16 cellular contexts compared by ENCODE assay signal in genomic region chr6:170276369-170277057, GRCh38. TPM values are rescaled to one million over a fixed set of nuclear protein-coding genes. Genes with fewer than 3 reads are reported as not detected.
A peak's percentile ranks its signal among the peaks of the same experiment; 100 is the strongest.
DNase-seq lines count a peak whose midpoint lies in the region; ATAC-seq, FAIRE-seq and TF ChIP-seq lines count a peak whose summit lies in the region.
"Had no signal": no experiment of that assay in that cellular context is flagged by ENCODE, and none has a peak within 500 bp of the region (broad histone marks: within the 10 kb centered on the region; RNA-seq: fewer than 3 reads in every experiment).

No MANE protein-coding gene starts in this region.

- peaks cover 69% of the 10 kb centered on the region for H3K4me1 ChIP-seq in BLaER1
- H3K4me1 ChIP-seq in esophagus (ENCODE audit: control insufficient read depth in 2 of 2, insufficient read depth in 2 of 2, low read length in 1 of 2), result peaks cover 0 to 9% of the 10 kb centered on the region in 2 donors
- H3K4me1 ChIP-seq in HepG2 (ENCODE audit: insufficient read depth, low read length), result peaks cover 8% of the 10 kb centered on the region; the same call in 1 of the 2 replicates
- H3K4me1 ChIP-seq in skeletal muscle tissue (ENCODE audit: control insufficient read depth in 3 of 3, insufficient read depth in 3 of 3, low read length in 3 of 3), result peaks cover 23 to 43% (median 32%) of the 10 kb centered on the region in 3 donors

- H4K20me1 ChIP-seq in BLaER1 (peaks cover 26% of the 10 kb centered on the region; the same call in 1 of the 2 replicates), HepG2 (ENCODE audit: insufficient read depth, low read length) (no peaks in the 10 kb centered on the region)

- TF ChIP-seq CTCF in HepG2 (CRISPR knock-in tag; IDR thresholded peaks at IDR 0.05), result no peak
- no peak for TF ChIP-seq CTCF in foreskin fibroblast (IDR thresholded peaks at IDR 0.05; ENCODE audit: low read depth, low read length)

- CTCF ChIA-PET in HepG2 (lab: Yijun Ruan, JAX; ENCODE audit: low intra/inter-chr PET ratio, low total read pairs), result no interaction called here

- DNase-seq in HepG2 (ENCODE audit: low spot score) (no peak), OCI-M2 (lab: John Stamatoyannopoulos, UW; ENCODE audit: unreplicated experiment) (no peak), SHP77 (lab: John Stamatoyannopoulos, UW) (no peak), foreskin fibroblast (no peak)
- DNase-seq: ACHN; activated CD4-positive, alpha-beta T cell treated with anti-CD3 and anti-CD28 coated beads for 36 hours; HFFc6; mammary epithelial cell; NCI-H1694 treated with DMSO at 0.1 percent for 48 hours; NCI-H524 had no signal

- H3K4me2 ChIP-seq in BLaER1 (peak overlapping the region; percentile 66), HepG2 (ENCODE audit: low read depth, low read length) (no peak overlapping the region)

- in situ Hi-C loops in HepG2 (cut with HindIII; ENCODE audit: extremely low pct_ligation_motif_present, low pct_unique_long_range_greater_than_20kb), result no loop called here

- no TSS peak for BruUV-seq in HepG2 (replicated peaks; lab: Mats Ljungman, UMichigan)

- 66 to 76% methylated on average over 29 of the region's 29 CpGs for WGBS in esophagus, 2 donors
- 28% methylated on average over 23 of the region's 29 CpGs for WGBS in HepG2 (ENCODE audit: low lambda C conversion rate)

- POLR2A ChIA-PET in HepG2 (lab: Yijun Ruan, JAX), result no interaction called here

- no peaks in the 10 kb centered on the region for H3K79me2 ChIP-seq in HepG2 (ENCODE audit: insufficient read depth, low read length)

- H3K27me3 ChIP-seq in BLaER1, result peaks cover 24% of the 10 kb centered on the region
- no peaks in the 10 kb centered on the region for H3K27me3 ChIP-seq in esophagus (ENCODE audit: control insufficient read depth in 1 of 2, insufficient read depth in 2 of 2, low read length in 2 of 2)
- peaks cover 29 to 89% of the 10 kb centered on the region in 2 experiments for H3K27me3 ChIP-seq in HepG2 (ENCODE audit: control insufficient read depth in 1 of 2, insufficient read depth in 2 of 2, low read length in 2 of 2)
- peaks cover 0 to 7% (median 0%) of the 10 kb centered on the region in 3 donors for H3K27me3 ChIP-seq in skeletal muscle tissue (ENCODE audit: control insufficient read depth in 3 of 3, insufficient read depth in 3 of 3, low read length in 3 of 3)

- no peak for TF ChIP-seq EP300 in HepG2 (IDR thresholded peaks at IDR 0.05; ENCODE audit: low read depth in 2 of 2, low read length in 2 of 2)
- TF ChIP-seq EP300 in HepG2 (CRISPR knock-in tag; IDR thresholded peaks at IDR 0.05; ENCODE audit: borderline replicate concordance), result no peak

- no peak for TF ChIP-seq POLR2A in HepG2 (IDR thresholded peaks at IDR 0.05; ENCODE audit: insufficient read depth in 1 of 2, low read depth in 2 of 2, low read length in 2 of 2)

- FAIRE-seq in HepG2 (lab: Jason Lieb, UNC), result no peak
- FAIRE-seq: G401.6 had no signal

- ATAC-seq in HepG2, result no peak
- no peak for ATAC-seq in GM21360 (IDR thresholded peaks at IDR 0.05; ENCODE audit: unreplicated experiment)
- ATAC-seq: activated CD4-positive, alpha-beta T cell treated with anti-CD3 and anti-CD28 coated beads for 36 hours; activated naive CD4-positive, alpha-beta T cell treated with anti-CD3 and anti-CD28 coated beads, Interleukin-2, amount 50 U/mL, for 72 hours had no signal

- no peak overlapping the region for H3K9ac ChIP-seq in BLaER1
- H3K9ac ChIP-seq in HepG2 (ENCODE audit: insufficient read depth, low read depth, low read length), result no peak overlapping the region
- H3K9ac ChIP-seq in skeletal muscle tissue (ENCODE audit: low read depth in 1 of 3, low read length in 3 of 3), result peak overlapping the region in 2 of 3 donors; percentile 43 to 57

- no peak for TF ChIP-seq RAD21 in HepG2 (CRISPR knock-in tag; IDR thresholded peaks at IDR 0.05)

- H3K4me3 ChIP-seq in BLaER1 (no peak overlapping the region), esophagus (ENCODE audit: low read depth in 1 of 2, low read length in 2 of 2) (no peak overlapping the region), HepG2 (replicated peaks in 1 of 3; ENCODE audit: insufficient read depth in 1 of 3, low read depth in 2 of 3, low read length in 3 of 3) (no peak overlapping the region), skeletal muscle tissue (ENCODE audit: low read length in 3 of 3) (peak overlapping the region; percentile 22 to 56 (median 49)), foreskin fibroblast (ENCODE audit: low read depth in 1 of 2, low read length in 2 of 2) (no peak overlapping the region)

- intact Hi-C loops in HepG2 (cut with micrococcal nuclease; ENCODE audit: unreplicated experiment), result no loop called here

- H3K9me3 ChIP-seq in BLaER1, result peaks cover 8% of the 10 kb centered on the region; the same call in 1 of the 2 replicates
- no peaks in the 10 kb centered on the region for H3K9me3 ChIP-seq in esophagus (ENCODE audit: control insufficient read depth in 2 of 2, insufficient read depth in 1 of 2, low read depth in 1 of 2, low read length in 1 of 2)
- no peaks in the 10 kb centered on the region for H3K9me3 ChIP-seq in HepG2 (ENCODE audit: low read length)
- H3K9me3 ChIP-seq in skeletal muscle tissue (ENCODE audit: control insufficient read depth in 3 of 3, low read length in 3 of 3), result no peaks in the 10 kb centered on the region

- H2AFZ ChIP-seq in HepG2 (ENCODE audit: low read length), result no peak overlapping the region

- no peaks in the 10 kb centered on the region for H3K36me3 ChIP-seq in BLaER1
- no peaks in the 10 kb centered on the region for H3K36me3 ChIP-seq in esophagus (ENCODE audit: control insufficient read depth in 2 of 2, insufficient read depth in 2 of 2, low read length in 1 of 2)
- H3K36me3 ChIP-seq in HepG2 (replicated peaks in 1 of 2; ENCODE audit: control insufficient read depth in 1 of 2, insufficient read depth in 2 of 2, low read length in 2 of 2), result no peaks in the 10 kb centered on the region
- H3K36me3 ChIP-seq in skeletal muscle tissue (ENCODE audit: control insufficient read depth in 3 of 3, insufficient read depth in 3 of 3, low read length in 3 of 3), result no peaks in the 10 kb centered on the region

- no peak overlapping the region for H3K27ac ChIP-seq in BLaER1
- peak overlapping the region; percentile 29 to 74 for H3K27ac ChIP-seq in esophagus (ENCODE audit: low read depth in 2 of 2, low read length in 1 of 2)
- no peak overlapping the region for H3K27ac ChIP-seq in HepG2 (ENCODE audit: extremely low read length, insufficient read depth, low read length)
- peak overlapping the region; percentile 36 for H3K27ac ChIP-seq in skeletal muscle tissue (ENCODE audit: low read depth, low read length)

TF ChIP-seq in HepG2, 621 proteins besides CTCF, POLR2A, EP300 and RAD21 (continues in another document):
- TF ChIP-seq ZFP62 (CRISPR knock-in tag; IDR thresholded peaks at IDR 0.05), result no peak
- peak; percentile 58 for TF ChIP-seq CEBPB (IDR thresholded peaks at IDR 0.05; ENCODE audit: borderline replicate concordance, low read depth, low read length)

RNA-seq across cellular contexts. Expression of gene DLL1, which starts 14.4 kb away (rescaled TPM):
- polyA plus RNA-seq in esophagus (10 to 100 TPM; 12.5 to 15.6 TPM), HepG2 (2011; rRNA removed) (not detected in 2 replicates)
- total RNA-seq in HepG2 (2016; rRNA removed; fragmentation: Illumina TruSeq; extraction: Trizol) (not detected in 2 replicates), skeletal muscle tissue (13.6 TPM)
- not detected in 2 replicates for total RNA-seq in HepG2 (2016; cell fraction: cytosol; rRNA removed; fragmentation: Illumina TruSeq; extraction: Trizol; ENCODE audit: low read depth)
- not detected in 2 replicates for total RNA-seq in HepG2 (2016; cell fraction: insoluble cytoplasmic fraction; rRNA removed; fragmentation: Illumina TruSeq; extraction: Trizol)
- not detected in 2 replicates for total RNA-seq in HepG2 (2016; cell fraction: membrane; rRNA removed; fragmentation: Illumina TruSeq; extraction: Trizol)
- not detected in 2 replicates for total RNA-seq in HepG2 (2016; cell fraction: nucleus; rRNA removed; fragmentation: Illumina TruSeq; extraction: Trizol)
- not detected in 2 replicates for polyA plus RNA-seq in HepG2 (2011; cell fraction: cytosol; rRNA removed)
- 0.10 TPM in 2 replicates for polyA plus RNA-seq in HepG2 (2011; cell fraction: nucleus; rRNA removed)
- not detected in 2 replicates for polyA plus RNA-seq in HepG2 (2012)
- not detected in 2 replicates for polyA plus RNA-seq in HepG2 (2016; cell fraction: cytosol; fragmentation: Illumina TruSeq; extraction: Trizol; ENCODE audit: low read depth)
- not detected in 2 replicates for polyA plus RNA-seq in HepG2 (2016; cell fraction: insoluble cytoplasmic fraction; fragmentation: Illumina TruSeq; extraction: Trizol; ENCODE audit: low read depth)
- not detected in 2 replicates for polyA plus RNA-seq in HepG2 (2016; cell fraction: membrane; fragmentation: Illumina TruSeq; extraction: Trizol; ENCODE audit: low read depth)
- polyA plus RNA-seq in HepG2 (2016; cell fraction: nucleus; fragmentation: Illumina TruSeq; extraction: Trizol; ENCODE audit: insufficient read depth, low read depth), result not detected in 2 replicates
- polyA minus RNA-seq in HepG2 (2011; rRNA and poly(A)+ RNA removed; ENCODE audit: low replicate concordance), result not detected in 2 replicates
- not detected in 2 replicates for polyA minus RNA-seq in HepG2 (2011; cell fraction: cytosol; rRNA and poly(A)+ RNA removed)
- polyA minus RNA-seq in HepG2 (2011; cell fraction: nucleus; rRNA and poly(A)+ RNA removed), result not detected in 2 replicates

RNA-seq across cellular contexts. Expression of gene FAM120B, which starts 30.0 kb away (rescaled TPM):
- 1 to 10 TPM; 6.4 to 8.7 TPM for polyA plus RNA-seq in esophagus
- 10.7 and 18.3 TPM in 2 replicates for total RNA-seq in HepG2 (2016; rRNA removed; fragmentation: Illumina TruSeq; extraction: Trizol)
- total RNA-seq in HepG2 (2016; cell fraction: cytosol; rRNA removed; fragmentation: Illumina TruSeq; extraction: Trizol; ENCODE audit: low read depth), result 14.5 and 14.8 TPM in 2 replicates
- total RNA-seq in HepG2 (2016; cell fraction: insoluble cytoplasmic fraction; rRNA removed; fragmentation: Illumina TruSeq; extraction: Trizol), result 10.1 and 18.3 TPM in 2 replicates
- total RNA-seq in HepG2 (2016; cell fraction: membrane; rRNA removed; fragmentation: Illumina TruSeq; extraction: Trizol), result 18.9 and 22.2 TPM in 2 replicates
- 16.8 and 19.1 TPM in 2 replicates for total RNA-seq in HepG2 (2016; cell fraction: nucleus; rRNA removed; fragmentation: Illumina TruSeq; extraction: Trizol)
- polyA plus RNA-seq in HepG2 (2011; rRNA removed), result 9.2 and 10.8 TPM in 2 replicates
- 6.1 and 6.8 TPM in 2 replicates for polyA plus RNA-seq in HepG2 (2011; cell fraction: cytosol; rRNA removed)
- 11.2 and 14.9 TPM in 2 replicates for polyA plus RNA-seq in HepG2 (2011; cell fraction: nucleus; rRNA removed)
- polyA plus RNA-seq in HepG2 (2012), result 10.6 and 12.8 TPM in 2 replicates
- 1.4 and 1.6 TPM in 2 replicates for polyA plus RNA-seq in HepG2 (2016; cell fraction: cytosol; fragmentation: Illumina TruSeq; extraction: Trizol; ENCODE audit: low read depth)
- polyA plus RNA-seq in HepG2 (2016; cell fraction: insoluble cytoplasmic fraction; fragmentation: Illumina TruSeq; extraction: Trizol; ENCODE audit: low read depth), result 21.6 TPM in 2 replicates
- polyA plus RNA-seq in HepG2 (2016; cell fraction: membrane; fragmentation: Illumina TruSeq; extraction: Trizol; ENCODE audit: low read depth), result 2.6 and 3.5 TPM in 2 replicates
- polyA plus RNA-seq in HepG2 (2016; cell fraction: nucleus; fragmentation: Illumina TruSeq; extraction: Trizol; ENCODE audit: insufficient read depth, low read depth), result 17.9 and 21.0 TPM in 2 replicates
- 18.9 and 22.3 TPM in 2 replicates for polyA minus RNA-seq in HepG2 (2011; rRNA and poly(A)+ RNA removed; ENCODE audit: low replicate concordance)
- 8.3 and 10.0 TPM in 2 replicates for polyA minus RNA-seq in HepG2 (2011; cell fraction: cytosol; rRNA and poly(A)+ RNA removed)
- polyA minus RNA-seq in HepG2 (2011; cell fraction: nucleus; rRNA and poly(A)+ RNA removed), result 39.7 and 55.7 TPM in 2 replicates
- 33.9 TPM for total RNA-seq in skeletal muscle tissue

Comparison
In these comparisons a context has a peak if more than half of its experiments do, and no peak if none do; other contexts are left out.
1. H3K27ac ChIP-seq: peak in esophagus (2 of 2) and skeletal muscle tissue (single experiment); none in BLaER1 (single experiment) and HepG2 (single experiment).
2. H3K4me3 ChIP-seq: peak in skeletal muscle tissue (3 of 3); none in BLaER1 (single experiment), esophagus (0 of 2), HepG2 (0 of 3) and foreskin fibroblast (0 of 2).
3. H3K9ac ChIP-seq: peak in skeletal muscle tissue (2 of 3); none in BLaER1 (single experiment) and HepG2 (single experiment).
4. RNA of gene DLL1, which starts 14.4 kb away (total RNA-seq): 13.6 TPM in skeletal muscle tissue (single experiment); not detected in HepG2; every median in the first group is over 10 times any median in the second.